12 cellular contexts compared by ENCODE assay signal in the genomic region with DNA sequence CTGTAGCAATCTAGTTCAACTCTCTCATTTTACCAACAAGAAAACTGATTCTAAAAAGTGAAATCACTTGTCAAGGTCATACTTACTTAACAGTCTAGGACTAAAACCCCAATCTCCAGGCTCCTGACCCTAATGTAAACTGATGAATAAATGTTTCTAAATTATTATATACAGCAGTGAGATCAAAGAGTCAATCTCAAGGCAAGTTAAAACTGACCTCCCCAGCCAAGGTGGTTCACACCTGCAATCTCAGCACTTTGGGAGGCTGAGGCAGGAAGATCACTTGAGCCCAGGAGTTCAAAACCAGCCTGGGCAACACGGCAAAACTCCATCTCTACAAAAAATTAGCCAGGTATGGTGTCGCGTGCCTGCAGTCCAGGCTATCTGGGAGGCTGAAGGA. TPM values are rescaled to one million over a fixed set of nuclear protein-coding genes. Genes with fewer than 3 reads are reported as not detected.
A peak's percentile ranks its signal among the peaks of the same experiment; 100 is the strongest.
DNase-seq lines count a peak whose midpoint lies in the region; ATAC-seq and TF ChIP-seq lines count a peak whose summit lies in the region.
"Had no signal": no experiment of that assay in that cellular context is flagged by ENCODE, and none has a peak within 500 bp of the region (broad histone marks: within the 10 kb centered on the region; RNA-seq: fewer than 3 reads in every experiment).

No MANE protein-coding gene starts in this region.

- H2BK120ac ChIP-seq in mesenchymal stem cell (ENCODE audit: low read depth, low read length) = no peak overlapping the region

- no peak overlapping the region for H3K4me3 ChIP-seq in mesenchymal stem cell (ENCODE audit: insufficient read depth in 1 of 2, low read depth in 1 of 2, low read length in 2 of 2)
- H3K4me3 ChIP-seq in tibial artery = no peak overlapping the region

- 100% methylated on average over 3 of the region's 3 CpGs for WGBS in mesenchymal stem cell

- H3K27ac ChIP-seq in mesenchymal stem cell (ENCODE audit: low read length, poor library complexity, severe bottlenecking) (no peak overlapping the region), tibial artery (peak overlapping the region; percentile 66 to 68)
- H3K27ac ChIP-seq: VCaP had no signal

- H3K36me3 Mint-ChIP-seq in activated naive CD4-positive, alpha-beta T cell treated with anti-CD3 and anti-CD28 coated beads, Interleukin-2, amount 50 U/mL, for 24 hours = peaks cover 6% of the 10 kb centered on the region
- peaks cover 0 to 22% of the 10 kb centered on the region in 2 donors for H3K36me3 Mint-ChIP-seq in activated naive CD4-positive, alpha-beta T cell treated with anti-CD3 and anti-CD28 coated beads, Interleukin-2, amount 50 U/mL, for 72 hours
- H3K36me3 Mint-ChIP-seq in activated T-helper 17 cell treated with anti-CD3 and anti-CD28 coated beads, Interleukin-2, amount 50 U/mL, for 72 hours (ENCODE audit: low read depth) = peaks cover 22% of the 10 kb centered on the region

- H3K9me3 ChIP-seq in mesenchymal stem cell (ENCODE audit: control insufficient read depth, low read length) (no peaks in the 10 kb centered on the region), tibial artery (no peaks in the 10 kb centered on the region)

- no peak overlapping the region for H3K4me3 Mint-ChIP-seq in activated naive CD4-positive, alpha-beta T cell treated with anti-CD3 and anti-CD28 coated beads, Interleukin-2, amount 50 U/mL, for 24 hours
- no peak overlapping the region for H3K4me3 Mint-ChIP-seq in activated T-helper 17 cell treated with anti-CD3 and anti-CD28 coated beads, Interleukin-2, amount 50 U/mL, for 72 hours
- H3K4me3 Mint-ChIP-seq: activated T-cell treated with anti-CD3 and anti-CD28 coated beads, Interleukin-2, amount 50 U/mL, for 4 hours had no signal

- peaks cover 6 to 9% of the 10 kb centered on the region in 2 experiments for H3K36me3 ChIP-seq in mesenchymal stem cell (ENCODE audit: control insufficient read depth in 1 of 2, insufficient read depth in 2 of 2, low read depth in 1 of 2, low read length in 2 of 2)
- no peaks in the 10 kb centered on the region for H3K36me3 ChIP-seq in tibial artery

- no peaks in the 10 kb centered on the region for H3K27me3 Mint-ChIP-seq in activated naive CD4-positive, alpha-beta T cell treated with anti-CD3 and anti-CD28 coated beads, Interleukin-2, amount 50 U/mL, for 24 hours
- H3K27me3 Mint-ChIP-seq in activated T-helper 17 cell treated with anti-CD3 and anti-CD28 coated beads, Interleukin-2, amount 50 U/mL, for 72 hours = no peaks in the 10 kb centered on the region

- peak overlapping the region; percentile 70 for H3K9ac ChIP-seq in mesenchymal stem cell (ENCODE audit: low read length)

- H3K4me1 ChIP-seq in mesenchymal stem cell (ENCODE audit: control insufficient read depth, insufficient read depth, low read depth, low read length) (peaks cover 5% of the 10 kb centered on the region), tibial artery (peaks cover 0 to 88% (median 26%) of the 10 kb centered on the region in 4 donors)

- no peak overlapping the region for H3K4me2 ChIP-seq in mesenchymal stem cell (ENCODE audit: low read length, poor library complexity, severe bottlenecking)

- no peak overlapping the region for H2BK5ac ChIP-seq in mesenchymal stem cell (ENCODE audit: low read depth, low read length, poor library complexity, severe bottlenecking)

- H4K8ac ChIP-seq in mesenchymal stem cell (ENCODE audit: low read length) = peak overlapping the region; percentile 49

- H3K9me3 Mint-ChIP-seq in activated naive CD4-positive, alpha-beta T cell treated with anti-CD3 and anti-CD28 coated beads, Interleukin-2, amount 50 U/mL, for 24 hours = no peaks in the 10 kb centered on the region
- H3K9me3 Mint-ChIP-seq in activated naive CD4-positive, alpha-beta T cell treated with anti-CD3 and anti-CD28 coated beads, Interleukin-2, amount 50 U/mL, for 72 hours = no peaks in the 10 kb centered on the region
- H3K9me3 Mint-ChIP-seq in activated T-helper 17 cell treated with anti-CD3 and anti-CD28 coated beads, Interleukin-2, amount 50 U/mL, for 72 hours = no peaks in the 10 kb centered on the region
- H3K9me3 Mint-ChIP-seq: activated T-cell treated with anti-CD3 and anti-CD28 coated beads, Interleukin-2, amount 50 U/mL, for 4 hours had no signal

- H2BK15ac ChIP-seq in mesenchymal stem cell (ENCODE audit: low read depth, poor library complexity, severe bottlenecking) = no peak overlapping the region

- H3K27ac Mint-ChIP-seq in activated naive CD4-positive, alpha-beta T cell treated with anti-CD3 and anti-CD28 coated beads, Interleukin-2, amount 50 U/mL, for 24 hours = peak overlapping the region; percentile 70
- peak overlapping the region in 1 of 2 donors; percentile 51 for H3K27ac Mint-ChIP-seq in activated naive CD4-positive, alpha-beta T cell treated with anti-CD3 and anti-CD28 coated beads, Interleukin-2, amount 50 U/mL, for 72 hours
- peak overlapping the region; percentile 38 for H3K27ac Mint-ChIP-seq in activated T-helper 17 cell treated with anti-CD3 and anti-CD28 coated beads, Interleukin-2, amount 50 U/mL, for 72 hours

- no peak overlapping the region for H3K23ac ChIP-seq in mesenchymal stem cell (ENCODE audit: low read length in 2 of 2)

- H3K14ac ChIP-seq in mesenchymal stem cell (ENCODE audit: low read length in 2 of 2) = no peak overlapping the region

- no peaks in the 10 kb centered on the region for H3K27me3 ChIP-seq in mesenchymal stem cell (ENCODE audit: control insufficient read depth in 1 of 2, insufficient read depth in 1 of 2, low read length in 2 of 2)
- no peaks in the 10 kb centered on the region for H3K27me3 ChIP-seq in tibial artery

- H2BK12ac ChIP-seq in mesenchymal stem cell (ENCODE audit: low read length in 2 of 2) = peak overlapping the region in 1 of 2 experiments; percentile 10

- no peak overlapping the region for H2AK5ac ChIP-seq in mesenchymal stem cell (ENCODE audit: low read length, severe bottlenecking)

- no peak overlapping the region for H3K18ac ChIP-seq in mesenchymal stem cell (ENCODE audit: low read depth in 1 of 2, low read length in 2 of 2)

- peaks cover 14% of the 10 kb centered on the region for H3K79me1 ChIP-seq in mesenchymal stem cell (replicated peaks; ENCODE audit: low read length, poor library complexity, severe bottlenecking)

- no peak overlapping the region for H2AFZ ChIP-seq in mesenchymal stem cell (ENCODE audit: low read depth, low read length)

- H4K91ac ChIP-seq in mesenchymal stem cell (ENCODE audit: low read length) = peak overlapping the region; percentile 50

- intact Hi-C loops in tibial artery (cut with DNase I; ENCODE audit: low total_unique reads) = no loop called here

- no peak overlapping the region for H3K4ac ChIP-seq in mesenchymal stem cell (ENCODE audit: low read depth in 1 of 2, low read length in 2 of 2)

- H3K4me1 Mint-ChIP-seq in activated naive CD4-positive, alpha-beta T cell treated with anti-CD3 and anti-CD28 coated beads, Interleukin-2, amount 50 U/mL, for 24 hours = peaks cover 39% of the 10 kb centered on the region
- H3K4me1 Mint-ChIP-seq in activated T-helper 17 cell treated with anti-CD3 and anti-CD28 coated beads, Interleukin-2, amount 50 U/mL, for 72 hours = peaks cover 21% of the 10 kb centered on the region

- ATAC-seq in activated naive CD4-positive, alpha-beta T cell treated with anti-CD3 and anti-CD28 coated beads, Interleukin-2, amount 50 U/mL, for 72 hours = no peak
- ATAC-seq in activated T-helper 17 cell treated with anti-CD3 and anti-CD28 coated beads, Interleukin-2, amount 50 U/mL, for 72 hours (replicated peaks) = no peak
- no peak for ATAC-seq in GM18873 (IDR thresholded peaks at IDR 0.05; ENCODE audit: low FRiP score, unreplicated experiment)
- ATAC-seq: activated T-cell treated with anti-CD3 and anti-CD28 coated beads, Interleukin-2, amount 50 U/mL, for 4 hours had no signal

- no peak for TF ChIP-seq CTCF in tibial artery (IDR thresholded peaks at IDR 0.05)

- no peak for DNase-seq in activated naive CD4-positive, alpha-beta T cell treated with anti-CD3 and anti-CD28 coated beads, Interleukin-2, amount 50 U/mL, for 72 hours (ENCODE audit: low spot score in 2 of 2)
- DNase-seq in mesenchymal stem cell (no peak), tibial artery (peak in 1 of 2 donors; percentile 6), OCI-M2 (lab: John Stamatoyannopoulos, UW; ENCODE audit: unreplicated experiment) (no peak), NCI-H2196 treated with DMSO at 0.1 percent for 48 hours (lab: John Stamatoyannopoulos, UW; ENCODE audit: unreplicated experiment) (no peak)
- DNase-seq: activated T-cell treated with anti-CD3 and anti-CD28 coated beads, Interleukin-2, amount 50 U/mL, for 4 hours; NCI-H510A treated with DMSO at 0.1 percent for 48 hours; retina had no signal

RNA-seq across cellular contexts. Expression of gene CLIP1, which starts 15.3 kb away (rescaled TPM):
- total RNA-seq in activated naive CD4-positive, alpha-beta T cell treated with anti-CD3 and anti-CD28 coated beads, Interleukin-2, amount 50 U/mL, for 72 hours = 10 to 100 TPM; 40.7 to 69.0 TPM
- 10 to 100 TPM; 61.0 to 86.1 TPM for total RNA-seq in activated T-helper 17 cell treated with anti-CD3 and anti-CD28 coated beads, Interleukin-2, amount 50 U/mL, for 72 hours
- polyA plus RNA-seq in mesenchymal stem cell (2013, experiment 1 of 2) = 49.0 TPM
- polyA plus RNA-seq in mesenchymal stem cell (2013, experiment 2 of 2) = 49.6 TPM
